In genomic region chr1:230255116-230255515, GRCh38 we compare ENCODE assay signal across 1 cellular context.
TF ChIP-seq lines count a peak whose summit lies in the region.

No MANE protein-coding gene starts in this region.

TF ChIP-seq in H1, 55 proteins besides CTCF, POLR2A, EP300 and RAD21:
- no peak for TF ChIP-seq NRF1 (IDR thresholded peaks at IDR 0.05; ENCODE audit: low read depth, low read length)
- no peak for TF ChIP-seq SP4 (IDR thresholded peaks at IDR 0.05; ENCODE audit: low read length)
- no peak for TF ChIP-seq PHF8 (conservative IDR thresholded peaks at IDR 0.05; ENCODE audit: low read depth, low read length)
- TF ChIP-seq TEAD4 (IDR thresholded peaks at IDR 0.05; ENCODE audit: low read depth, low read length) = no peak
- no peak for TF ChIP-seq HDAC2 (IDR thresholded peaks at IDR 0.05; ENCODE audit: borderline replicate concordance in 1 of 2, low read depth in 2 of 2, low read length in 2 of 2)
- no peak for TF ChIP-seq CREB1 (IDR thresholded peaks at IDR 0.05)
- TF ChIP-seq E2F6 (IDR thresholded peaks at IDR 0.05) = no peak
- no peak for TF ChIP-seq RXRA (IDR thresholded peaks at IDR 0.05; ENCODE audit: insufficient read depth, low read depth, low read length)
- no peak for TF ChIP-seq SUZ12 (IDR thresholded peaks at IDR 0.05; ENCODE audit: low read length)
- TF ChIP-seq RBBP5 (IDR thresholded peaks at IDR 0.05; ENCODE audit: borderline replicate concordance, low read depth, low read length) = no peak
- TF ChIP-seq CBX8 (IDR thresholded peaks at IDR 0.05; ENCODE audit: borderline replicate concordance, low read depth, low read length) = no peak
